In genomic region chr13:67148219-67148583, GRCh38 we compare ENCODE assay signal across 14 cellular contexts.
DNase-seq lines count a peak whose midpoint lies in the region; ATAC-seq and TF ChIP-seq lines count a peak whose summit lies in the region.
"Had no signal": no experiment of that assay in that cellular context is flagged by ENCODE, and none has a peak within 500 bp of the region (broad histone marks: within the 10 kb centered on the region; RNA-seq: fewer than 3 reads in every experiment).

No MANE protein-coding gene starts in this region.

- TF ChIP-seq RAD21 in IMR-90 (IDR thresholded peaks at IDR 0.05; ENCODE audit: low read length) = no peak

- H2AFZ ChIP-seq in ACC112 (ENCODE audit: low read length, unreplicated experiment) = peak overlapping the region; percentile 73
- H2AFZ ChIP-seq in IMR-90 (replicated peaks; ENCODE audit: low read length, poor library complexity) = no peak overlapping the region
- no peak overlapping the region for H2AFZ ChIP-seq in PC-9

- POLR2A ChIA-PET in IMR-90 (lab: Charles Lee; ENCODE audit: unreplicated experiment) (interaction anchor here (1.0 kb wide), 1 partner anchor 11 kb away, joined by 4 read pairs; no protein-coding TSS in a partner anchor), PC-9 (lab: Charles Lee; ENCODE audit: unreplicated experiment) (no interaction called here)

- no peak overlapping the region for H4K5ac ChIP-seq in IMR-90 (ENCODE audit: low read depth, low read length)

- in situ Hi-C loops in IMR-90 (cut with MboI; ENCODE audit: low sequenced_read_pairs) = no loop called here

- H2BK20ac ChIP-seq in IMR-90 (ENCODE audit: low read depth, low read length) = no peak overlapping the region

- no peak overlapping the region for H3K56ac ChIP-seq in IMR-90 (ENCODE audit: extremely low read depth, insufficient read depth, low read length)

- H2BK5ac ChIP-seq in IMR-90 (ENCODE audit: low read depth, low read length, poor library complexity, severe bottlenecking) = no peak overlapping the region

- H3K4ac ChIP-seq in IMR-90 (ENCODE audit: low read depth, low read length) = no peak overlapping the region

- BruUV-seq in IMR-90 (replicated peaks; lab: Mats Ljungman, UMichigan) = no TSS peak
- no TSS peak for BruUV-seq in PC-9 (replicated peaks; lab: Mats Ljungman, UMichigan)

- H3K14ac ChIP-seq in IMR-90 (replicated peaks; ENCODE audit: low read depth, low read length) = no peak overlapping the region

- no peak for TF ChIP-seq CTCF in IMR-90 (conservative IDR thresholded peaks at IDR 0.05; ENCODE audit: low read depth, low read length)
- TF ChIP-seq CTCF in dorsolateral prefrontal cortex (IDR thresholded peaks at IDR 0.05 in 54 of 56, conservative IDR thresholded peaks at IDR 0.05 in 2 of 56; ENCODE audit: low read depth in 1 of 56, partially characterized antibody in 56 of 56) = no peak
- TF ChIP-seq CTCF in PC-9 (conservative IDR thresholded peaks at IDR 0.05) = no peak

- H3K79me1 ChIP-seq in IMR-90 (ENCODE audit: low read depth in 1 of 2, low read length in 2 of 2) = no peaks in the 10 kb centered on the region

- ATAC-seq in IMR-90 (ENCODE audit: low read depth) = peak; percentile 40

- no peak overlapping the region for H2AK5ac ChIP-seq in IMR-90 (ENCODE audit: low read depth, low read length)

- H4K20me1 ChIP-seq in IMR-90 (ENCODE audit: insufficient read depth, low read length) = no peaks in the 10 kb centered on the region
- no peaks in the 10 kb centered on the region for H4K20me1 ChIP-seq in PC-9 (ENCODE audit: insufficient read depth)

- H3K9me1 ChIP-seq in IMR-90 (ENCODE audit: insufficient read depth, low read length) = no peaks in the 10 kb centered on the region

- H3K27me3 ChIP-seq in ACC112 (ENCODE audit: insufficient read depth, low read length) (no peaks in the 10 kb centered on the region), IMR-90 (ENCODE audit: control insufficient read depth, insufficient read depth, low read length) (no peaks in the 10 kb centered on the region), dorsolateral prefrontal cortex (no peaks in the 10 kb centered on the region), PC-9 (ENCODE audit: insufficient read depth, low read depth) (no peaks in the 10 kb centered on the region)
- H3K27me3 ChIP-seq: right lobe of liver had no signal

- H3K4me3 ChIP-seq in ACC112 (ENCODE audit: low read depth, low read length) (peak overlapping the region; percentile 62), IMR-90 (ENCODE audit: insufficient read depth, low read depth, low read length) (no peak overlapping the region), dorsolateral prefrontal cortex (peak overlapping the region in 18 of 59 donors; percentile 6 to 47 (median 28)), mesodermal cell (ENCODE audit: extremely low read depth, insufficient read depth, low read length, poor library complexity, severe bottlenecking) (no peak overlapping the region), PC-9 (no peak overlapping the region)
- H3K4me3 ChIP-seq: right lobe of liver had no signal

- DNase-seq in IMR-90 = peak; percentile 68
- no peak for DNase-seq in dorsolateral prefrontal cortex
- no peak for DNase-seq in DMS79 treated with DMSO at 0.1 percent for 48 hours (lab: John Stamatoyannopoulos, UW)
- DNase-seq in PC-9 = no peak
- DNase-seq in NCI-H1436 treated with DMSO at 0.1 percent for 48 hours (lab: John Stamatoyannopoulos, UW) = no peak
- no peak for DNase-seq in NAMALWA (ENCODE audit: low spot score)
- DNase-seq: activated CD4-positive, CD25-positive, alpha-beta regulatory T cell; activated effector memory CD4-positive, alpha-beta T cell treated with Interleukin-2 at 50 U/mL for 16 hours; kidney; NCI-H146; right lobe of liver; RPMI8226 had no signal

- no peaks in the 10 kb centered on the region for H3F3A ChIP-seq in PC-9 (ENCODE audit: insufficient read depth, low read depth)

- no peaks in the 10 kb centered on the region for H3K9me2 ChIP-seq in PC-9 (ENCODE audit: insufficient read depth)

- no peak for TF ChIP-seq POLR2A in IMR-90 (IDR thresholded peaks at IDR 0.05; ENCODE audit: low read depth, low read length)

- H3K9me3 ChIP-seq in IMR-90 (ENCODE audit: control insufficient read depth, insufficient read depth, low read length) (no peaks in the 10 kb centered on the region), mesodermal cell (ENCODE audit: control insufficient read depth, low read length) (no peaks in the 10 kb centered on the region), PC-9 (ENCODE audit: insufficient read depth, low read depth) (no peaks in the 10 kb centered on the region)
- H3K9me3 ChIP-seq: right lobe of liver had no signal

- no peaks in the 10 kb centered on the region for H3K79me2 ChIP-seq in ACC112 (ENCODE audit: control insufficient read depth, insufficient read depth, low read length, unreplicated experiment)
- H3K79me2 ChIP-seq in PC-9 (ENCODE audit: low read depth) = no peaks in the 10 kb centered on the region

- intact Hi-C loops in IMR-90 (cut with micrococcal nuclease) (no loop called here), dorsolateral prefrontal cortex (cut with DNase I) (no loop called here), PC-9 (cut with micrococcal nuclease; ENCODE audit: unreplicated experiment) (no loop called here)

- no peak overlapping the region for H2AK9ac ChIP-seq in IMR-90 (replicated peaks; ENCODE audit: low read depth, low read length, poor library complexity)

- no CpG with 5 or more reads among the region's 1 CpG for WGBS in IMR-90 (ENCODE audit: extremely low coverage in 2 of 2, insufficient read length in 1 of 2), 2 experiments
- WGBS in mesodermal cell (ENCODE audit: insufficient coverage in 2 of 2), 2 experiments = no CpG with 5 or more reads among the region's 1 CpG

- no peak overlapping the region for H3K23ac ChIP-seq in IMR-90 (ENCODE audit: low read depth, low read length)

- H3K27ac ChIP-seq in ACC112 (ENCODE audit: low read depth, low read length) (peak overlapping the region; percentile 93), IMR-90 (ENCODE audit: insufficient read depth, low read length) (no peak overlapping the region), dorsolateral prefrontal cortex (peak overlapping the region in 54 of 59 donors; percentile 3 to 86 (median 70)), mesodermal cell (ENCODE audit: low read depth, low read length, severe bottlenecking) (peak overlapping the region; percentile 97), PC-9 (no peak overlapping the region)
- H3K27ac ChIP-seq: right lobe of liver had no signal

- H4K91ac ChIP-seq in IMR-90 (ENCODE audit: insufficient read depth, low read depth, low read length) = no peak overlapping the region

- no peak overlapping the region for H2BK15ac ChIP-seq in IMR-90 (ENCODE audit: low read depth, low read length)

- H3K4me2 ChIP-seq in IMR-90 (ENCODE audit: low read depth, low read length) = peak overlapping the region; percentile 29; the same call in 1 of the 2 replicates
- H3K4me2 ChIP-seq in PC-9 = no peak overlapping the region

- no peak overlapping the region for H3K9ac ChIP-seq in IMR-90 (ENCODE audit: low read depth, low read length)

- CTCF ChIA-PET in IMR-90 (lab: Yijun Ruan, JAX) (interaction anchor here (0.6 kb wide), 1 partner anchor 123 kb away, joined by 3 read pairs; no protein-coding TSS in a partner anchor), PC-9 (lab: Charles Lee) (no interaction called here)

- H4K8ac ChIP-seq in IMR-90 (ENCODE audit: low read depth in 2 of 2, low read length in 2 of 2) = no peak overlapping the region

- H3K36me3 ChIP-seq in ACC112 (ENCODE audit: insufficient read depth, low read length) (no peaks in the 10 kb centered on the region), IMR-90 (ENCODE audit: control insufficient read depth, insufficient read depth, low read length) (no peaks in the 10 kb centered on the region), mesodermal cell (ENCODE audit: control insufficient read depth, insufficient read depth, low read length) (no peaks in the 10 kb centered on the region), PC-9 (ENCODE audit: low read depth) (no peaks in the 10 kb centered on the region)
- H3K36me3 ChIP-seq: right lobe of liver had no signal

- H3K18ac ChIP-seq in IMR-90 (ENCODE audit: low read depth, low read length) = no peak overlapping the region

- H3K4me1 ChIP-seq in ACC112 (ENCODE audit: control insufficient read depth, insufficient read depth, low read length, unreplicated experiment) (peaks cover 18% of the 10 kb centered on the region), IMR-90 (ENCODE audit: control insufficient read depth, insufficient read depth, low read length) (peaks cover 6% of the 10 kb centered on the region), mesodermal cell (ENCODE audit: control insufficient read depth, insufficient read depth, low read length, poor library complexity, severe bottlenecking) (peaks cover 29% of the 10 kb centered on the region), PC-9 (replicated peaks; ENCODE audit: insufficient read depth) (no peaks in the 10 kb centered on the region)
- H3K4me1 ChIP-seq: right lobe of liver had no signal

- dilution Hi-C loops in IMR-90 (cut with HindIII; ENCODE audit: low sequenced_read_pairs, unreplicated experiment) = no loop called here

- H2BK120ac ChIP-seq in IMR-90 (ENCODE audit: low read depth, low read length) = no peak overlapping the region

TF ChIP-seq in IMR-90, 13 proteins besides CTCF, POLR2A, EP300 and RAD21:
- TF ChIP-seq BHLHE40 (IDR thresholded peaks at IDR 0.05; ENCODE audit: low read depth, low read length) (0 out of 2 replicates have a peak, but pooled peaks have one; percentile 36), FOS (IDR thresholded peaks at IDR 0.05; ENCODE audit: low read depth, low read length) (peak; percentile 44; the same call in 1 of the 2 replicates)
- TF ChIP-seq, protein P1, sequence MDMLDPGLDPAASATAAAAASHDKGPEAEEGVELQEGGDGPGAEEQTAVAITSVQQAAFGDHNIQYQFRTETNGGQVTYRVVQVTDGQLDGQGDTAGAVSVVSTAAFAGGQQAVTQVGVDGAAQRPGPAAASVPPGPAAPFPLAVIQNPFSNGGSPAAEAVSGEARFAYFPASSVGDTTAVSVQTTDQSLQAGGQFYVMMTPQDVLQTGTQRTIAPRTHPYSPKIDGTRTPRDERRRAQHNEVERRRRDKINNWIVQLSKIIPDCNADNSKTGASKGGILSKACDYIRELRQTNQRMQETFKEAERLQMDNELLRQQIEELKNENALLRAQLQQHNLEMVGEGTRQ (IDR thresholded peaks at IDR 0.05; ENCODE audit: low read depth, low read length) = no peak

Comparison
In these comparisons a context has a peak if more than half of its experiments do, and no peak if none do; other contexts are left out.
1. H3K27ac ChIP-seq: peak in ACC112 (single experiment), dorsolateral prefrontal cortex (54 of 59) and mesodermal cell (single experiment); none in IMR-90 (single experiment) and PC-9 (single experiment).